In genomic region chr12:57369202-57369601, GRCh38 we compare ENCODE assay signal across 29 cellular contexts.
"Had no signal": no experiment of that assay in that cellular context is flagged by ENCODE, and none has a peak within 500 bp of the region (broad histone marks: within the 10 kb centered on the region; RNA-seq: fewer than 3 reads in every experiment).

No MANE protein-coding gene starts in this region.

- H3K27ac Mint-ChIP-seq: natural killer cell; stimulated activated effector memory CD8-positive, alpha-beta T cell treated with anti-CD3 and anti-CD28 coated beads, Interleukin-12 subunit alpha, Interleukin-12 subunit beta, amount 100 ng/mL, for 72 hours; type B pancreatic cell had no signal

- H3K9me3 ChIP-seq: neutrophil, pancreas, testis, tibial artery had no signal

- ATAC-seq: esophagus mucosa; foreskin keratinocyte; gastroesophageal sphincter; left ventricle myocardium superior; natural killer cell; stimulated activated effector memory CD8-positive, alpha-beta T cell treated with anti-CD3 and anti-CD28 coated beads, Interleukin-12 subunit alpha, Interleukin-12 subunit beta, amount 100 ng/mL, for 72 hours; stimulated activated naive CD8-positive, alpha-beta T cell treated with anti-CD3 and anti-CD28 coated beads, Interleukin-15, Interleukin-2, amounts not matched to agents 100 U/mL and 50 U/mL, for 24 hours had no signal

- H3K4me1 ChIP-seq: lower lobe of right lung had no signal

- H3K9me3 Mint-ChIP-seq: central memory CD8-positive, alpha-beta T cell; natural killer cell had no signal

- H3K4me3 ChIP-seq: coronary artery, gastroesophageal sphincter, heart left ventricle, lower lobe of right lung, pancreas, testis, tibial artery had no signal

- H3K4me1 Mint-ChIP-seq: stimulated activated effector memory CD8-positive, alpha-beta T cell treated with anti-CD3 and anti-CD28 coated beads, Interleukin-12 subunit alpha, Interleukin-12 subunit beta, amount 100 ng/mL, for 72 hours had no signal

- H3K27ac ChIP-seq: coronary artery, epithelial cell of prostate, foreskin keratinocyte, gastroesophageal sphincter, heart left ventricle, lower lobe of right lung, neutrophil, testis, tibial artery had no signal

- FAIRE-seq: islet of Langerhans, pancreas, small intestine, urothelium cell line had no signal

- H3K27me3 Mint-ChIP-seq: central memory CD8-positive, alpha-beta T cell; type B pancreatic cell had no signal

- H3K36me3 Mint-ChIP-seq: stimulated activated effector memory CD8-positive, alpha-beta T cell treated with anti-CD3 and anti-CD28 coated beads, Interleukin-12 subunit alpha, Interleukin-12 subunit beta, amount 100 ng/mL, for 72 hours had no signal

- H3K27me3 ChIP-seq: foreskin keratinocyte, gastroesophageal sphincter, heart left ventricle, neutrophil, pancreas, testis, tibial artery had no signal

- H3K36me3 ChIP-seq: gastroesophageal sphincter, pancreas had no signal

- DNase-seq: dermis blood vessel endothelial cell; effector memory CD4-positive, alpha-beta T cell; foreskin keratinocyte; heart left ventricle; hippocampal formation; left colon; left ventricle myocardium superior; lower lobe of right lung; natural killer cell; retina; stimulated activated CD4-positive, alpha-beta T cell treated with anti-CD3 and anti-CD28 coated beads, Interleukin-2, amount 100 ng/mL, for 24 hours; stimulated activated CD4-positive, alpha-beta T cell treated with anti-CD3 and anti-CD28 coated beads, Interleukin-4, amount 100 ng/mL, for 24 hours; stimulated activated naive CD8-positive, alpha-beta T cell treated with anti-CD3 and anti-CD28 coated beads, Interleukin-15, Interleukin-2, amounts not matched to agents 100 U/mL and 50 U/mL, for 24 hours; substantia nigra; testis; tibial artery had no signal

- H3K4me3 Mint-ChIP-seq: central memory CD8-positive, alpha-beta T cell; natural killer cell; neural crest cell; stimulated activated effector memory CD8-positive, alpha-beta T cell treated with anti-CD3 and anti-CD28 coated beads, Interleukin-12 subunit alpha, Interleukin-12 subunit beta, amount 100 ng/mL, for 72 hours; type B pancreatic cell had no signal
